ENCODE assay signal across 15 cellular contexts in the genomic region with DNA sequence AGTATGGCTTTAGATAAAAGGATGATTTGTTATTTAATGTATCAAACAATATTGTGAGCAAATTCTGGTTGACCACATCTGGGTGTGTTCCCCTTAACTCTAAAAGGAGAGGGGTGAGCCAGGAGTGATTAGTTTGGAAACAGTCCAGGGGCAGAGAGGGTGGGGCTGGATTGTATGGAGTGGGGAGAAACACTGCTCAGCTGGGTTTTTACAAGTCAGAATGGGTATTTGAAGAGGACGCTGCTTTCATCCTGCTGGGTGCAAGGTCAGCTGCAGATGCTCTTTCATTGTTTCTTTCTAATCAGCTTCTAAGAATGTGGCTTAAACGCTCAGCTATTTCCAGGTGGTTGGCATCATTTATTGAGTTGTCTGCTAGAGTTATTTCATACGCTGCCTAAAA.
DNase-seq lines count a peak whose midpoint lies in the region; ATAC-seq and TF ChIP-seq lines count a peak whose summit lies in the region.
"Had no signal": no experiment of that assay in that cellular context is flagged by ENCODE, and none has a peak within 500 bp of the region (broad histone marks: within the 10 kb centered on the region; RNA-seq: fewer than 3 reads in every experiment).

No MANE protein-coding gene starts in this region.

- H3K4me3 ChIP-seq in tibial artery, result no peak overlapping the region
- H3K4me3 ChIP-seq: psoas muscle, SK-N-MC, stomach had no signal

- H3K9me3 ChIP-seq in tibial artery, result no peaks in the 10 kb centered on the region
- H3K9me3 ChIP-seq: psoas muscle, stomach had no signal

- H3K4me1 ChIP-seq in tibial artery, result peaks cover 0 to 43% (median 3%) of the 10 kb centered on the region in 4 donors

- H3K36me3 ChIP-seq in tibial artery, result no peaks in the 10 kb centered on the region
- H3K36me3 ChIP-seq: stomach had no signal

- intact Hi-C loops in left ventricle myocardium superior (cut with micrococcal nuclease) (no loop called here), tibial artery (cut with DNase I; ENCODE audit: low total_unique reads) (no loop called here)

- TF ChIP-seq CTCF in tibial artery (IDR thresholded peaks at IDR 0.05), result no peak

- no peaks in the 10 kb centered on the region for H3K27me3 ChIP-seq in tibial artery
- H3K27me3 ChIP-seq: stomach had no signal

- no peak overlapping the region for H3K27ac ChIP-seq in tibial artery
- H3K27ac ChIP-seq: psoas muscle, SK-N-MC, stomach had no signal

- ATAC-seq in left ventricle myocardium superior (peak; percentile 49), HG02938 (IDR thresholded peaks at IDR 0.05; ENCODE audit: unreplicated experiment) (no peak), GM18868 (IDR thresholded peaks at IDR 0.05; ENCODE audit: unreplicated experiment) (no peak), esophagus mucosa (no peak)

- peak; percentile 28 for DNase-seq in A172 (ENCODE audit: low spot score)
- DNase-seq in Daoy (ENCODE audit: low read depth), result peak; percentile 22
- peak; percentile 37 for DNase-seq in NCI-H345 (lab: John Stamatoyannopoulos, UW)
- DNase-seq in left ventricle myocardium superior, result no peak
- DNase-seq in tibial artery, result no peak
- DNase-seq: activated CD4-positive, alpha-beta T cell treated with anti-CD3 and anti-CD28 coated beads, Interleukin-2, amount 50 U/mL, for 1 hour; activated T-cell treated with anti-CD3 and anti-CD28 coated beads, Interleukin-2, amount 50 U/mL, for 1 hour; naive B cell; NCI-H2171; psoas muscle; stomach had no signal

Comparison
In these comparisons a context has a peak if more than half of its experiments do, and no peak if none do; other contexts are left out.
1. DNase-seq: peak in A172 (single experiment), Daoy (single experiment) and NCI-H345 (single experiment); none in left ventricle myocardium superior (single experiment) and tibial artery (0 of 2).